In genomic region chr17:45162022-45162687, GRCh38 we compare ENCODE assay signal across 8 cellular contexts. TPM values are rescaled to one million over a fixed set of nuclear protein-coding genes. Genes with fewer than 3 reads are reported as not detected.
DNase-seq lines count a peak whose midpoint lies in the region; ATAC-seq, FAIRE-seq and TF ChIP-seq lines count a peak whose summit lies in the region.

No MANE protein-coding gene starts in this region.

- H3K36me3 ChIP-seq in bronchial epithelial cell (ENCODE audit: control insufficient read depth, insufficient read depth, low read length) (no peaks in the 10 kb centered on the region), lower lobe of right lung (no peaks in the 10 kb centered on the region), upper lobe of left lung (no peaks in the 10 kb centered on the region)

- H3K4me3 ChIP-seq in bronchial epithelial cell (ENCODE audit: low read depth, low read length) (peak overlapping the region; percentile 31), lower lobe of right lung (peak overlapping the region; percentile 94), upper lobe of left lung (peak overlapping the region in 3 of 4 donors; percentile 41 to 75 (median 67))

- H3K27ac ChIP-seq in lower lobe of right lung: peak overlapping the region; percentile 72
- peak overlapping the region; percentile 50 to 100 (median 100) for H3K27ac ChIP-seq in upper lobe of left lung

- no peaks in the 10 kb centered on the region for H3K9me3 Mint-ChIP-seq in activated T-cell treated with anti-CD3 and anti-CD28 coated beads, Interleukin-2, amount 50 U/mL, for 72 hours

- peaks cover 42% of the 10 kb centered on the region for H3K4me1 Mint-ChIP-seq in activated T-cell treated with anti-CD3 and anti-CD28 coated beads, Interleukin-2, amount 50 U/mL, for 72 hours (ENCODE audit: low read depth)

- intact Hi-C loops in lower lobe of right lung (cut with DNase I): no loop called here

- TF ChIP-seq CTCF in bronchial epithelial cell (IDR thresholded peaks at IDR 0.05; ENCODE audit: insufficient read depth, low read length, severe bottlenecking): no peak
- no peak for TF ChIP-seq CTCF in lower lobe of right lung (IDR thresholded peaks at IDR 0.05)
- TF ChIP-seq CTCF in upper lobe of left lung (IDR thresholded peaks at IDR 0.05): no peak

- TF ChIP-seq EP300 in upper lobe of left lung (IDR thresholded peaks at IDR 0.05): no peak

- peak overlapping the region; percentile 71 for H3K27ac Mint-ChIP-seq in activated T-cell treated with anti-CD3 and anti-CD28 coated beads, Interleukin-2, amount 50 U/mL, for 72 hours

- H3K36me3 Mint-ChIP-seq in activated T-cell treated with anti-CD3 and anti-CD28 coated beads, Interleukin-2, amount 50 U/mL, for 72 hours (ENCODE audit: insufficient read depth in 2 of 2): peaks cover 8 to 20% of the 10 kb centered on the region in 2 donors

- H3K9me3 ChIP-seq in lower lobe of right lung: no peaks in the 10 kb centered on the region
- no peaks in the 10 kb centered on the region for H3K9me3 ChIP-seq in upper lobe of left lung

- TF ChIP-seq POLR2A in upper lobe of left lung (IDR thresholded peaks at IDR 0.05) (no peak), erythroblast (IDR thresholded peaks at IDR 0.05; ENCODE audit: low read length) (no peak)

- ATAC-seq in activated T-cell treated with anti-CD3 and anti-CD28 coated beads, Interleukin-2, amount 50 U/mL, for 72 hours (replicated peaks in 1 of 2): no peak
- ATAC-seq in lower lobe of right lung (no peak), upper lobe of left lung (ENCODE audit: low FRiP score in 2 of 2) (no peak)

- DNase-seq in activated T-cell treated with anti-CD3 and anti-CD28 coated beads, Interleukin-2, amount 50 U/mL, for 72 hours: no peak
- DNase-seq in activated T-cell treated with anti-CD3 and anti-CD28 coated beads for 4 hours: no peak
- DNase-seq in bronchial epithelial cell (ENCODE audit: low read depth): no peak
- peak; percentile 56 for DNase-seq in lower lobe of right lung
- DNase-seq in upper lobe of left lung: no peak
- no peak for DNase-seq in retina
- DNase-seq in NCI-H524 (lab: John Stamatoyannopoulos, UW): no peak
- no peak for DNase-seq in erythroblast (lab: John Stamatoyannopoulos, UW)

- WGBS in upper lobe of left lung, 2 donors: 60 to 68% methylated on average over 4 to 9 of the region's 9 CpGs

- peak overlapping the region; percentile 92 to 95 for H3K4me3 Mint-ChIP-seq in activated T-cell treated with anti-CD3 and anti-CD28 coated beads, Interleukin-2, amount 50 U/mL, for 72 hours

- no peaks in the 10 kb centered on the region for H3K27me3 ChIP-seq in bronchial epithelial cell (ENCODE audit: control insufficient read depth, insufficient read depth, low read length)
- no peaks in the 10 kb centered on the region for H3K27me3 ChIP-seq in lower lobe of right lung (ENCODE audit: low read depth)
- no peaks in the 10 kb centered on the region for H3K27me3 ChIP-seq in upper lobe of left lung

- H3K27me3 Mint-ChIP-seq in activated T-cell treated with anti-CD3 and anti-CD28 coated beads, Interleukin-2, amount 50 U/mL, for 72 hours (ENCODE audit: low read depth): no peaks in the 10 kb centered on the region

- FAIRE-seq in bronchial epithelial cell (lab: Jason Lieb, UNC): no peak

- H3K4me1 ChIP-seq in lower lobe of right lung: peaks cover 47% of the 10 kb centered on the region
- peaks cover 37 to 41% (median 39%) of the 10 kb centered on the region in 4 donors for H3K4me1 ChIP-seq in upper lobe of left lung

RNA-seq across cellular contexts. Expression of gene HEXIM2, which starts 0.5 kb away (rescaled TPM):
- total RNA-seq in activated T-cell treated with anti-CD3 and anti-CD28 coated beads, Interleukin-2, amount 50 U/mL, for 72 hours: 10 to 100 TPM; 12.5 to 13.0 TPM
- 4.1 and 4.7 TPM in 2 replicates for total RNA-seq in bronchial epithelial cell
- 6.4 TPM for total RNA-seq in lower lobe of right lung
- 10 to 100 TPM in 2 of 6 donors, 1 to 10 TPM in 4; 4.1 to 14.7 (median 9.3) TPM for total RNA-seq in upper lobe of left lung

RNA-seq across cellular contexts. Expression of gene HEXIM1, which starts 13.9 kb away (rescaled TPM):
- total RNA-seq in activated T-cell treated with anti-CD3 and anti-CD28 coated beads, Interleukin-2, amount 50 U/mL, for 72 hours: 10 to 100 TPM; 58.0 to 63.3 TPM
- total RNA-seq in bronchial epithelial cell: 7.1 and 12.5 TPM in 2 replicates
- total RNA-seq in lower lobe of right lung: 33.9 TPM
- total RNA-seq in upper lobe of left lung: 10 to 100 TPM; 19.9 to 43.8 (median 32.3) TPM

RNA-seq across cellular contexts. Expression of gene ACBD4, which starts 26.7 kb away (rescaled TPM):
- total RNA-seq in activated T-cell treated with anti-CD3 and anti-CD28 coated beads, Interleukin-2, amount 50 U/mL, for 72 hours: 10 to 100 TPM; 17.9 to 20.1 TPM
- total RNA-seq in bronchial epithelial cell (6.1 and 8.7 TPM in 2 replicates), lower lobe of right lung (16.6 TPM), upper lobe of left lung (10 to 100 TPM in 5 of 6 donors, 1 to 10 TPM in 1; 9.7 to 68.1 (median 23.4) TPM)

RNA-seq across cellular contexts. Expression of gene PLCD3, which starts 29.8 kb away (rescaled TPM):
- total RNA-seq in activated T-cell treated with anti-CD3 and anti-CD28 coated beads, Interleukin-2, amount 50 U/mL, for 72 hours: 1 to 10 TPM; 3.1 to 4.5 TPM
- total RNA-seq in bronchial epithelial cell (33.9 and 44.0 TPM in 2 replicates), lower lobe of right lung (38.3 TPM), upper lobe of left lung (10 to 100 TPM; 24.2 to 65.6 (median 50.6) TPM)

RNA-seq across cellular contexts. Expression of gene FMNL1, which starts 59.5 kb away (rescaled TPM):
- 100 to 1,000 TPM; 559 to 689 TPM for total RNA-seq in activated T-cell treated with anti-CD3 and anti-CD28 coated beads, Interleukin-2, amount 50 U/mL, for 72 hours
- total RNA-seq in bronchial epithelial cell (0.53 and 2.0 TPM in 2 replicates), lower lobe of right lung (87.0 TPM), upper lobe of left lung (100 to 1,000 TPM in 3 of 6 donors, 10 to 100 TPM in 3; 42.9 to 119 (median 98.3) TPM)

Comparison
In these comparisons a context has a peak if more than half of its experiments do, and no peak if none do; other contexts are left out.
1. H3K4me3 ChIP-seq: peak in every context shown above with its lines; median percentile 94 in lower lobe of right lung; 67 in upper lobe of left lung; 31 in bronchial epithelial cell.